8 cellular contexts compared by ENCODE assay signal in the genomic region with DNA sequence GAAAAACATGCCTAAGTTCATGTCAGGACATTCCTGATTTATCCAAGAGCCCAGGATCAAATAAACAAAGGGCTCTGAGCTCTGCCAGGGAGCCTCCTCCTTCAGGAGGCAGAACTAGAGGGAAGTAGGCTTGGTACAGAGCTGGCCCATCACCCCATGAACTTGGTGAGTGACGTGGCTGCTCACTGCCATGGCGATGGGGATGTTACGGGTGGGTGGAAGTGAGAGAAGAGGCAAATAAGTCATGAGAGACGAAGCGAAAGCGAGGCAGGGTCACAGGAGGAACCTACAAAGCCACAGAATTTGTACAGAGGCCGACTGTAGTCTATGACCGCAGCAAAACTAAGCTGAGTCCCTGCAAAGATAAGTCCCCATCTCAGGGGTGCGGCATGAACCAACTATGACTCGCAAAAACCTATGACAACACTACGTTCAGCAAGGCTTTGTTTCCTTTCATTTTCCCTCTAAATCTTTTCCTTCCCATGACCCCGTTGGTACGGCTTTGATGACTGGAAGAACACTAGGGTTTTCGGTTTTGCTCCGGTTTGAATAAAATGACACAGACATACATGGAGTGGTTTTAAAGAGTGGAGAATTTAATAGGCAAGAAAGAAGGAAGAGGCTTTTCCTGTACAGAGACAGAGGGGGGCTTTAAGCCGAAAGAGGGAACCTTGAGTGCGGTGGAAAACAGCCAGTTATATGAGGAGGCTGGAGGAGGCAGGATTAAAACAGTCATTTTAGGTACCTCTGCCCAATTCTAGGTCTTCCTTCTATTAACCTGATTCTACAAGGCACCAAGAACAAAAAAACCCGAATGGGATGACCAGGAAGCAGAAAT.
DNase-seq lines count a peak whose midpoint lies in the region; TF ChIP-seq lines count a peak whose summit lies in the region.

No MANE protein-coding gene starts in this region.

- H3K9me3 ChIP-seq in spleen: no peaks in the 10 kb centered on the region
- no peaks in the 10 kb centered on the region for H3K9me3 ChIP-seq in BE2C

- peak overlapping the region; percentile 87 for H3K4me3 Mint-ChIP-seq in activated T-helper 1 cell treated with anti-CD3 and anti-CD28 coated beads, Interleukin-12 subunit alpha, Interleukin-12 subunit beta, Interleukin-2, Interleukin-4 antibody, amounts not matched to agents 30 ng/mL and 10 ng/mL and 1 ng/mL, durations not matched to agents 14 hours and 24 hours and 36 hours

- no peaks in the 10 kb centered on the region for H3K9me3 Mint-ChIP-seq in activated T-helper 1 cell treated with anti-CD3 and anti-CD28 coated beads, Interleukin-12 subunit alpha, Interleukin-12 subunit beta, Interleukin-2, Interleukin-4 antibody, amounts not matched to agents 30 ng/mL and 10 ng/mL and 1 ng/mL, durations not matched to agents 14 hours and 24 hours and 36 hours

- peaks cover 90% of the 10 kb centered on the region for H3K4me1 Mint-ChIP-seq in activated T-helper 1 cell treated with anti-CD3 and anti-CD28 coated beads, Interleukin-12 subunit alpha, Interleukin-12 subunit beta, Interleukin-2, Interleukin-4 antibody, amounts not matched to agents 30 ng/mL and 10 ng/mL and 1 ng/mL, durations not matched to agents 14 hours and 24 hours and 36 hours (ENCODE audit: low read depth)

- H3K27ac ChIP-seq in spleen: peak overlapping the region; percentile 94 to 98 (median 96)

- peak in 1 of 11 experiments; percentile 26 for TF ChIP-seq CTCF in spleen (IDR thresholded peaks at IDR 0.05 in 8 of 11, conservative IDR thresholded peaks at IDR 0.05 in 3 of 11)
- no peak for TF ChIP-seq CTCF in BE2C (IDR thresholded peaks at IDR 0.05; ENCODE audit: low read depth, low read length)

- H3K36me3 ChIP-seq in spleen (peaks cover 0 to 12% (median 0%) of the 10 kb centered on the region in 6 donors), BE2C (no peaks in the 10 kb centered on the region)

- WGBS in spleen, 5 donors: 7 to 15% (median 8%) methylated on average over 18 of the region's 18 CpGs

- H3K27me3 ChIP-seq in spleen (replicated peaks in 1 of 7) (no peaks in the 10 kb centered on the region), BE2C (no peaks in the 10 kb centered on the region)

- H3K27ac Mint-ChIP-seq in activated T-helper 1 cell treated with anti-CD3 and anti-CD28 coated beads, Interleukin-12 subunit alpha, Interleukin-12 subunit beta, Interleukin-2, Interleukin-4 antibody, amounts not matched to agents 30 ng/mL and 10 ng/mL and 1 ng/mL, durations not matched to agents 14 hours and 24 hours and 36 hours: peak overlapping the region; percentile 98

- H3K27me3 Mint-ChIP-seq in activated T-helper 1 cell treated with anti-CD3 and anti-CD28 coated beads, Interleukin-12 subunit alpha, Interleukin-12 subunit beta, Interleukin-2, Interleukin-4 antibody, amounts not matched to agents 30 ng/mL and 10 ng/mL and 1 ng/mL, durations not matched to agents 14 hours and 24 hours and 36 hours (ENCODE audit: insufficient read depth): peaks cover 2% of the 10 kb centered on the region

- DNase-seq in GDM1 (lab: John Stamatoyannopoulos, UW) (peak; percentile 87), HCEC 1CT (peak; percentile 88), NOMO-1 treated with dmso at 0.1 percent for 144 hours (lab: John Stamatoyannopoulos, UW; ENCODE audit: unreplicated experiment) (peak; percentile 97), cardiac septum (ENCODE audit: low spot score) (peak; percentile 91), spleen (peak; percentile 97), cerebellum (ENCODE audit: low spot score) (no peak), BE2C (no peak)
- DNase-seq in activated T-helper 1 cell treated with anti-CD3 and anti-CD28 coated beads, Interleukin-12 subunit alpha, Interleukin-12 subunit beta, Interleukin-2, Interleukin-4 antibody, amounts not matched to agents 30 ng/mL and 10 ng/mL and 1 ng/mL, durations not matched to agents 14 hours and 24 hours and 36 hours (ENCODE audit: low spot score): peak; percentile 86

- TF ChIP-seq POLR2A in spleen (IDR thresholded peaks at IDR 0.05): peak in 1 of 3 donors; percentile 56

- peak overlapping the region in 5 of 8 donors; percentile 20 to 86 (median 22) for H3K4me3 ChIP-seq in spleen
- no peak overlapping the region for H3K4me3 ChIP-seq in BE2C (ENCODE audit: low read depth, low read length)

- peaks cover 69 to 100% (median 93%) of the 10 kb centered on the region in 6 donors for H3K4me1 ChIP-seq in spleen
- no peaks in the 10 kb centered on the region for H3K4me1 ChIP-seq in BE2C

- intact Hi-C loops in activated T-helper 1 cell treated with anti-CD3 and anti-CD28 coated beads, Interleukin-12 subunit alpha, Interleukin-12 subunit beta, Interleukin-2, Interleukin-4 antibody, amounts not matched to agents 30 ng/mL and 10 ng/mL and 1 ng/mL, durations not matched to agents 14 hours and 24 hours and 36 hours (cut with micrococcal nuclease): loop anchor here (1.0 to 5.0 kb wide), 6 partner anchors 22 to 504 kb away; a partner anchor contains a TSS
- intact Hi-C loops in cardiac septum (cut with DNase I): loop anchor here (5.0 kb wide), 1 partner anchor 136 kb away; no protein-coding TSS in a partner anchor
- intact Hi-C loops in spleen (cut with DNase I; ENCODE audit: low total_unique reads): loop anchor here (5.0 kb wide), 1 partner anchor 41 kb away; no protein-coding TSS in a partner anchor

- peaks cover 26% of the 10 kb centered on the region for H3K36me3 Mint-ChIP-seq in activated T-helper 1 cell treated with anti-CD3 and anti-CD28 coated beads, Interleukin-12 subunit alpha, Interleukin-12 subunit beta, Interleukin-2, Interleukin-4 antibody, amounts not matched to agents 30 ng/mL and 10 ng/mL and 1 ng/mL, durations not matched to agents 14 hours and 24 hours and 36 hours (ENCODE audit: low read depth)

Comparison
In these comparisons a context has a peak if more than half of its experiments do, and no peak if none do; other contexts are left out.
1. DNase-seq: peak in GDM1 (single experiment), HCEC 1CT (single experiment), NOMO-1 treated with dmso at 0.1 percent for 144 hours (single experiment), activated T-helper 1 cell treated with anti-CD3 and anti-CD28 coated beads, Interleukin-12 subunit alpha, Interleukin-12 subunit beta, Interleukin-2, Interleukin-4 antibody, amounts not matched to agents 30 ng/mL and 10 ng/mL and 1 ng/mL, durations not matched to agents 14 hours and 24 hours and 36 hours (single experiment), cardiac septum (single experiment) and spleen (single experiment); none in cerebellum (single experiment) and BE2C (single experiment).